Comparison of ENCODE assay signal across 8 cellular contexts in the genomic region with DNA sequence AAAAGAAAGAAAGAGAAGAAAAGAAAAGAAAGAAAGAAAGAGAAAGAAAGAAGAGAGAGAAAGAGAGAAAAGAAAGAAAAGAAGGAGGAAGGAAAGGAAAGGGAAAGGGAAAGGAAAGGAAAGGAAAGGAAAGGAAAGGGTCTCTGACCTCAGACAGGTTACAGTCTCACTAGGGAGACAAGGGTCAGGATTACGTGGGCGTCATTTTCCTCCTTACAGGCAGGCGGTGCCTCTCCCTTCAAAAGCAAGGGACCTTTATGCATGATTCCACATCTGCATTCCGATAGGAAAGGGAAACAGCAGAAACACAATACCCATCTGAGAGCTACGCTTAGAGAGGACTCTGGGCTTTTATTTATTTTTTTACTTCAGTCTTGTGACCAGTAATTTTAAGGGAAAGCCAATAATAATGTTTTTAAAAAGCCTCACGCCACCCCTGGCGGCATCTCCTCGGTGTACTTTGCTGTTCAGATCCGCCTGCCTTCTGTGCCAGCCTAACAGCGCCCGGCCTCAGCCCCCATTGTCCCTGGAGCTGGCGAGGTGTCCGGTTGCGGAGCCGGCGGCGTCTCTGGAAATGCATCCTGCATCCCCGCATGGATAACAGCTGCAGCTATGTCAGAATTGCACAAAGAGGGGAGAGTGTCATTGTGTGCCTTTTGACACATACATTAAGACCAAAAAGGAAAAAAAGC. TPM values are rescaled to one million over a fixed set of nuclear protein-coding genes. Genes with fewer than 3 reads are reported as not detected.
DNase-seq lines count a peak whose midpoint lies in the region; ATAC-seq and TF ChIP-seq lines count a peak whose summit lies in the region.

No MANE protein-coding gene starts in this region.

- intact Hi-C loops in tibial artery (cut with DNase I; ENCODE audit: low total_unique reads) = no loop called here

- H3K9me2 ChIP-seq in DOHH2 (replicated peaks; ENCODE audit: control insufficient read depth, low read length) = no peaks in the 10 kb centered on the region

- H3K27ac ChIP-seq in DOHH2 (ENCODE audit: low read depth, low read length) = no peak overlapping the region
- H3K27ac ChIP-seq in VCaP = peak overlapping the region; percentile 84
- peak overlapping the region; percentile 16 to 38 for H3K27ac ChIP-seq in esophagus (ENCODE audit: low read depth in 2 of 2, low read length in 1 of 2)
- H3K27ac ChIP-seq in mesendoderm (ENCODE audit: low read depth, low read length) = no peak overlapping the region
- peak overlapping the region; percentile 58 to 77 for H3K27ac ChIP-seq in tibial artery

- no peaks in the 10 kb centered on the region for H3K79me1 ChIP-seq in mesendoderm (ENCODE audit: low read length)

- peak overlapping the region; percentile 26 for H3K9ac ChIP-seq in mesendoderm (ENCODE audit: low read length)

- no peak overlapping the region for H2BK120ac ChIP-seq in mesendoderm (ENCODE audit: low read depth, low read length)

- H4K20me1 ChIP-seq in DOHH2 (ENCODE audit: control insufficient read depth, insufficient read depth, low read depth, low read length) = peaks cover 20% of the 10 kb centered on the region

- H3F3A ChIP-seq in DOHH2 (ENCODE audit: control insufficient read depth, insufficient read depth) = peaks cover 17% of the 10 kb centered on the region

- no peak for ATAC-seq in HG03432 (IDR thresholded peaks at IDR 0.05; ENCODE audit: unreplicated experiment)

- H3K9me3 ChIP-seq in DOHH2 (ENCODE audit: control insufficient read depth, insufficient read depth, low read length) (no peaks in the 10 kb centered on the region), esophagus (ENCODE audit: control insufficient read depth in 2 of 2, insufficient read depth in 1 of 2, low read depth in 1 of 2, low read length in 1 of 2) (peaks cover 0 to 1% of the 10 kb centered on the region in 2 donors), tibial artery (no peaks in the 10 kb centered on the region)

- WGBS in esophagus, 2 donors = 2 to 3% methylated on average over 18 of the region's 18 CpGs
- no CpG with 5 or more reads among the region's 18 CpGs for WGBS in mesendoderm (ENCODE audit: extremely low coverage, insufficient coverage, low lambda C conversion rate)

- no peak overlapping the region for H3K18ac ChIP-seq in mesendoderm (ENCODE audit: low read length)

- no peak overlapping the region for H2BK5ac ChIP-seq in mesendoderm (ENCODE audit: low read length)

- no peak overlapping the region for H2BK15ac ChIP-seq in mesendoderm (replicated peaks; ENCODE audit: low read depth)

- no peak overlapping the region for H4K5ac ChIP-seq in mesendoderm (ENCODE audit: low read length)

- H3K4ac ChIP-seq in mesendoderm (ENCODE audit: low read depth, low read length) = no peak overlapping the region

- TF ChIP-seq CTCF in DOHH2 (IDR thresholded peaks at IDR 0.05; ENCODE audit: low read depth, low read length, poor library complexity, severe bottlenecking) (no peak), VCaP (conservative IDR thresholded peaks at IDR 0.05) (peak; percentile 43), tibial artery (IDR thresholded peaks at IDR 0.05) (peak in 1 of 2 experiments; percentile 4)

- H3K56ac ChIP-seq in mesendoderm (ENCODE audit: low read length) = peak overlapping the region; percentile 22

- H3K4me2 ChIP-seq in DOHH2 (ENCODE audit: low read length) (peak overlapping the region; percentile 92), mesendoderm (ENCODE audit: low read length) (peak overlapping the region; percentile 63)

- H3K36me3 ChIP-seq in DOHH2 (ENCODE audit: control insufficient read depth, low read length) (peaks cover 26% of the 10 kb centered on the region), esophagus (ENCODE audit: control insufficient read depth in 2 of 2, insufficient read depth in 2 of 2, low read length in 1 of 2) (no peaks in the 10 kb centered on the region), mesendoderm (ENCODE audit: control insufficient read depth, insufficient read depth, low read length) (no peaks in the 10 kb centered on the region), tibial artery (no peaks in the 10 kb centered on the region)

- H3K79me2 ChIP-seq in DOHH2 (ENCODE audit: control insufficient read depth, low read length) = peaks cover 35% of the 10 kb centered on the region
- H3K79me2 ChIP-seq in mesendoderm (ENCODE audit: control insufficient read depth, insufficient read depth, low read length) = no peaks in the 10 kb centered on the region

- peak; percentile 54 for DNase-seq in NCI-H1105 (lab: John Stamatoyannopoulos, UW)
- peak; percentile 82 for DNase-seq in mesendoderm
- peak in 1 of 2 donors; percentile 75 for DNase-seq in tibial artery
- DNase-seq in NCI-H226 = no peak

- H3K23ac ChIP-seq in mesendoderm (ENCODE audit: low read length) = no peak overlapping the region

- H2AK5ac ChIP-seq in mesendoderm (ENCODE audit: low read length) = no peak overlapping the region

- H3K27me3 ChIP-seq in DOHH2 (ENCODE audit: control insufficient read depth, low read length) (peaks cover 7% of the 10 kb centered on the region; the same call in 1 of the 2 replicates), esophagus (ENCODE audit: control insufficient read depth in 1 of 2, insufficient read depth in 2 of 2, low read length in 2 of 2) (no peaks in the 10 kb centered on the region), mesendoderm (ENCODE audit: insufficient read depth, low read length, poor library complexity) (no peaks in the 10 kb centered on the region), tibial artery (no peaks in the 10 kb centered on the region)

- H3K4me1 ChIP-seq in DOHH2 (ENCODE audit: control insufficient read depth, low read length) (peaks cover 41% of the 10 kb centered on the region), esophagus (ENCODE audit: control insufficient read depth in 2 of 2, insufficient read depth in 2 of 2, low read length in 1 of 2) (peaks cover 0 to 7% of the 10 kb centered on the region in 2 donors), mesendoderm (ENCODE audit: control insufficient read depth, low read depth, low read length) (peaks cover 2% of the 10 kb centered on the region), tibial artery (peaks cover 0 to 13% (median 3%) of the 10 kb centered on the region in 4 donors)

- H4K8ac ChIP-seq in mesendoderm (ENCODE audit: low read depth, low read length) = no peak overlapping the region

- H3K4me3 ChIP-seq in DOHH2 (ENCODE audit: low read length) (peak overlapping the region; percentile 71), esophagus (ENCODE audit: low read depth in 1 of 2, low read length in 2 of 2) (peak overlapping the region; percentile 10 to 87), mesendoderm (ENCODE audit: low read length) (peak overlapping the region; percentile 20), tibial artery (peak overlapping the region; percentile 81 to 91)

RNA-seq across cellular contexts. Expression of a gene that starts 0.9 kb away (rescaled TPM):
- polyA plus RNA-seq in esophagus = 10 to 100 TPM; 23.1 to 32.7 TPM
- polyA plus RNA-seq in mesendoderm (2013, experiment 1 of 2) = 4.4 TPM
- polyA plus RNA-seq in mesendoderm (2013, experiment 2 of 2) = 4.5 TPM

Comparison
In these comparisons a context has a peak if more than half of its experiments do, and no peak if none do; other contexts are left out.
1. H3K27ac ChIP-seq: peak in VCaP (single experiment), esophagus (2 of 2) and tibial artery (2 of 2); none in DOHH2 (single experiment) and mesendoderm (single experiment).
2. H3K4me3 ChIP-seq: peak in every context shown above with its lines; median percentile 86 in tibial artery; 71 in DOHH2; 48 in esophagus; 20 in mesendoderm.